ENCODE assay signal across 24 cellular contexts in the genomic region with DNA sequence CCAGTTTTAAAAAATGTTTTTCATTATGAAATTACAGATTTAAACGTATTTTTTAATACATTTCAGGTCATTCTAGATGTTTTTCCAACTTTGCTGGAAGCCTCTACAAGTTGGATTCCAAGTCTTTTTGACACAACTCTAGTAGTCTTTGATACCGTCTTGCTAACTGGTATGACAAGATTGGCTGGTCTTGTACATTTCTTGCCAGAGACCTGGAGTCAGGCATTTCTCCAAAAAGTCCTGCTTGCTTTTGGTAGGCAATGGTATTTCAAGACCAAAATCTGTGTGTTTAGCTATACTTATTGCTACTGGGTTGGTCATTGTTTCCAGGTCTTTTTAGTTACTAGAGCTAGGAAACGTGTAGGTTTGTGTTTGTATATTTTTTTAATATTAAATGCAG.
"Had no signal": no experiment of that assay in that cellular context is flagged by ENCODE, and none has a peak within 500 bp of the region (broad histone marks: within the 10 kb centered on the region; RNA-seq: fewer than 3 reads in every experiment).

No MANE protein-coding gene starts in this region.

- H2AFZ ChIP-seq: hepatocyte had no signal

- H3K27me3 ChIP-seq: colonic mucosa, esophagus squamous epithelium, gastrocnemius medialis, heart right ventricle, hepatocyte, left lung had no signal

- H3K36me3 ChIP-seq: colonic mucosa, gastrocnemius medialis had no signal

- H3K27ac ChIP-seq: colonic mucosa, esophagus squamous epithelium, gastrocnemius medialis, heart right ventricle, hepatocyte, left lung, lower lobe of right lung had no signal

- FAIRE-seq: endometrium had no signal

- H3K4me1 ChIP-seq: colonic mucosa, left lung, lower lobe of right lung had no signal

- H3K4me3 ChIP-seq: colonic mucosa, esophagus squamous epithelium, gastrocnemius medialis, heart right ventricle, hepatocyte, left lung, lower lobe of right lung, mucosa of descending colon had no signal

- ATAC-seq: effector memory CD8-positive, alpha-beta T cell; gastrocnemius medialis; heart right ventricle; left cardiac atrium; left lung; left ventricle myocardium superior; lower lobe of right lung; mucosa of descending colon had no signal

- H3K9me3 ChIP-seq: colonic mucosa, esophagus squamous epithelium, gastrocnemius medialis, heart right ventricle, left lung, lower lobe of right lung, mucosa of descending colon had no signal

- H3K4me2 ChIP-seq: hepatocyte had no signal

- DNase-seq: colonic mucosa; cortex of kidney; effector CD8-positive, alpha-beta T cell; effector memory CD8-positive, alpha-beta T cell; endodermal cell; esophagus squamous epithelium; foreskin fibroblast; foreskin melanocyte; gastrocnemius medialis; glutamatergic neuron; head of caudate nucleus; heart right ventricle; hypothalamus; immature natural killer cell; islet precursor cell; left cardiac atrium; left lung; left ventricle myocardium superior; lower lobe of right lung; mesenchymal stem cell; mucosa of descending colon; naive B cell had no signal
